20 cellular contexts compared by ENCODE assay signal in the genomic region with DNA sequence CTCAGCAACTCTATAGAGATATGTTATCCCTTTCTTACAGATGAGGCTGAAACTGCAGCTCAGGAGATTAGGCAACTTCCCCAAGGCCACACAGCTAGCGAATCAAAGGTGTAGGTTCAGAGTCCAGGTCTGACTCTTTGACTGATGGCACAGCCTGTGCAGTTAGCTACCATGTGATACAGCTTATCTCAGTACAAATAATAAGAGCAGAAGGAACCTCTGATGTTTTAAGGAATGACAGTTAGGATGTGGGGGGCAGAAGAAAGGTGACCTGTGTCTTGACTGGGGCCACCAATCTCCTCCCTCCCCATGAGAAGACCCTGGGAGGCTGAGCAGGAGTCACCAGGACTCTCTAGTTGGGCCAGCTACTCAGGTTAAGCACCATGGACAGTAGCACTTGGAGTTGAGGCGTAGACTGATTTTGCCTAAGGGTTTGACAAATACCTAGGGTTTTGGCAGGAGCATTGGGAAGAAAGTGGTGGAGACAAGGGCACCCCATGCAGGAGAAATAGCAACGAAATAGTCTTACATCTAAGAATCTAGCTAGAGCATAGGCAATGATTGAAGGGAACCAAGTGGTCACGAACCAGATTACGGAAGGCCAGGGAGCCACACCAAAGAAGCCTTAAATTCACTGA. TPM values are rescaled to one million over a fixed set of nuclear protein-coding genes. Genes with fewer than 3 reads are reported as not detected.
"Had no signal": no experiment of that assay in that cellular context is flagged by ENCODE, and none has a peak within 500 bp of the region (broad histone marks: within the 10 kb centered on the region; RNA-seq: fewer than 3 reads in every experiment).

No MANE protein-coding gene starts in this region.

- DNase-seq: activated CD4-positive, alpha-beta T cell treated with anti-CD3 and anti-CD28 coated beads, Interleukin-2, amount 50 U/mL, for 1 hour; activated CD4-positive, CD25-positive, alpha-beta regulatory T cell; amniotic stem cell; effector memory CD4-positive, alpha-beta T cell; gastrocnemius medialis; heart right ventricle; naive thymus-derived CD8-positive, alpha-beta T cell; right cardiac atrium; SW 1271; T-helper 9 cell had no signal

- H3K36me3 ChIP-seq: gastrocnemius medialis, heart right ventricle, tibial nerve had no signal

- H3K4me3 ChIP-seq: gastrocnemius medialis, heart right ventricle, lung, tibial nerve had no signal

- H3K4me1 Mint-ChIP-seq: brain; stimulated activated effector memory CD8-positive, alpha-beta T cell treated with anti-CD3 and anti-CD28 coated beads, Interleukin-12 subunit alpha, Interleukin-12 subunit beta, amount 100 ng/mL, for 72 hours had no signal

- H3K9me3 Mint-ChIP-seq: activated naive CD4-positive, alpha-beta T cell treated with anti-CD3 and anti-CD28 coated beads, Interleukin-2, amount 50 U/mL, for 72 hours; brain had no signal

- H3K27me3 ChIP-seq: gastrocnemius medialis, heart right ventricle, tibial nerve had no signal

- H3K27ac ChIP-seq: epithelial cell of prostate, gastrocnemius medialis, heart right ventricle, tibial nerve had no signal

- H3K4me3 Mint-ChIP-seq: brain; naive thymus-derived CD8-positive, alpha-beta T cell; stimulated activated effector memory CD8-positive, alpha-beta T cell treated with anti-CD3 and anti-CD28 coated beads, Interleukin-12 subunit alpha, Interleukin-12 subunit beta, amount 100 ng/mL, for 72 hours had no signal

- H3K9me3 ChIP-seq: gastrocnemius medialis, heart right ventricle, tibial nerve had no signal

- H3K4me1 ChIP-seq: gastrocnemius medialis, heart right ventricle, tibial nerve had no signal

- H3K27ac Mint-ChIP-seq: activated naive CD4-positive, alpha-beta T cell treated with anti-CD3 and anti-CD28 coated beads, Interleukin-2, amount 50 U/mL, for 72 hours; brain; naive thymus-derived CD8-positive, alpha-beta T cell; progenitor cell of endocrine pancreas; stimulated activated effector memory CD8-positive, alpha-beta T cell treated with anti-CD3 and anti-CD28 coated beads, Interleukin-12 subunit alpha, Interleukin-12 subunit beta, amount 100 ng/mL, for 72 hours had no signal

- ATAC-seq: activated naive CD4-positive, alpha-beta T cell treated with anti-CD3 and anti-CD28 coated beads, Interleukin-2, amount 50 U/mL, for 72 hours; gastrocnemius medialis; heart right ventricle; naive thymus-derived CD8-positive, alpha-beta T cell; right cardiac atrium; stimulated activated effector memory CD8-positive, alpha-beta T cell treated with anti-CD3 and anti-CD28 coated beads, Interleukin-12 subunit alpha, Interleukin-12 subunit beta, amount 100 ng/mL, for 72 hours had no signal

- H3K36me3 Mint-ChIP-seq: activated naive CD4-positive, alpha-beta T cell treated with anti-CD3 and anti-CD28 coated beads, Interleukin-2, amount 50 U/mL, for 72 hours; brain; naive thymus-derived CD8-positive, alpha-beta T cell; stimulated activated effector memory CD8-positive, alpha-beta T cell treated with anti-CD3 and anti-CD28 coated beads, Interleukin-12 subunit alpha, Interleukin-12 subunit beta, amount 100 ng/mL, for 72 hours had no signal

RNA-seq across cellular contexts. Expression of a gene that starts 22.8 kb away (rescaled TPM):
- total RNA-seq: activated naive CD4-positive, alpha-beta T cell treated with anti-CD3 and anti-CD28 coated beads, Interleukin-2, amount 50 U/mL, for 72 hours; kidney epithelial cell; mononuclear cell; naive thymus-derived CD8-positive, alpha-beta T cell; progenitor cell of endocrine pancreas; right cardiac atrium; subcutaneous adipose tissue had no signal
- polyA plus RNA-seq: naive thymus-derived CD8-positive, alpha-beta T cell; right cardiac atrium had no signal
